ENCODE assay signal across 15 cellular contexts in genomic region chr17:2631211-2631610, GRCh38. TPM values are rescaled to one million over a fixed set of nuclear protein-coding genes. Genes with fewer than 3 reads are reported as not detected.
DNase-seq lines count a peak whose midpoint lies in the region; ATAC-seq and TF ChIP-seq lines count a peak whose summit lies in the region.
"Had no signal": no experiment of that assay in that cellular context is flagged by ENCODE, and none has a peak within 500 bp of the region (broad histone marks: within the 10 kb centered on the region; RNA-seq: fewer than 3 reads in every experiment).

No MANE protein-coding gene starts in this region.

- no peaks in the 10 kb centered on the region for H3K27me3 Mint-ChIP-seq in natural killer cell (ENCODE audit: low read depth in 2 of 2)
- H3K27me3 Mint-ChIP-seq in natural killer cell treated with Interleukin-12 subunit alpha and Interleukin-12 subunit beta and Interleukin-15 and Interleukin-18, amount 100 ng/mL, for 72 hours, result no peaks in the 10 kb centered on the region

- no peak overlapping the region for H3K4me2 ChIP-seq in mesendoderm (ENCODE audit: low read length)

- peak overlapping the region; percentile 26 for H3K56ac ChIP-seq in mesendoderm (ENCODE audit: low read length)

- ATAC-seq in natural killer cell (no peak), HG03097 (IDR thresholded peaks at IDR 0.05; ENCODE audit: low FRiP score, unreplicated experiment) (no peak), HG03457 (IDR thresholded peaks at IDR 0.05; ENCODE audit: unreplicated experiment) (no peak)
- ATAC-seq in natural killer cell treated with Interleukin-12 subunit alpha and Interleukin-12 subunit beta and Interleukin-15 and Interleukin-18, amount 100 ng/mL, for 72 hours, result no peak

- in situ Hi-C loops in astrocyte of the cerebellum (cut with HindIII; ENCODE audit: low sequenced_read_pairs), result no loop called here

- no peak overlapping the region for H2BK15ac ChIP-seq in mesendoderm (replicated peaks; ENCODE audit: low read depth)

- peak overlapping the region; percentile 19 for H3K9ac ChIP-seq in mesendoderm (ENCODE audit: low read length)

- H3K4me1 Mint-ChIP-seq in natural killer cell, result peaks cover 82 to 89% of the 10 kb centered on the region in 2 donors
- peaks cover 70 to 75% of the 10 kb centered on the region in 2 donors for H3K4me1 Mint-ChIP-seq in natural killer cell treated with Interleukin-12 subunit alpha and Interleukin-12 subunit beta and Interleukin-15 and Interleukin-18, amount 100 ng/mL, for 72 hours (ENCODE audit: low read depth in 2 of 2)

- H3K4me3 ChIP-seq in astrocyte of the cerebellum (ENCODE audit: low read depth, low read length) (no peak overlapping the region), mesendoderm (ENCODE audit: low read length) (no peak overlapping the region)

- H3K79me2 ChIP-seq in mesendoderm (ENCODE audit: control insufficient read depth, insufficient read depth, low read length), result peaks cover 78% of the 10 kb centered on the region

- H4K5ac ChIP-seq in mesendoderm (ENCODE audit: low read length), result no peak overlapping the region

- no peak overlapping the region for H3K23ac ChIP-seq in mesendoderm (ENCODE audit: low read length)

- intact Hi-C loops in natural killer cell (cut with micrococcal nuclease), result loop anchor here (2.0 kb wide), 1 partner anchor 14 kb away; no protein-coding TSS in a partner anchor

- no peak overlapping the region for H3K18ac ChIP-seq in mesendoderm (ENCODE audit: low read length)

- no peak for DNase-seq in natural killer cell
- DNase-seq in natural killer cell treated with Interleukin-12 subunit alpha and Interleukin-12 subunit beta and Interleukin-15 and Interleukin-18, amount 100 ng/mL, for 72 hours (ENCODE audit: low spot score), result no peak
- DNase-seq in astrocyte of the cerebellum (ENCODE audit: low read depth), result no peak
- DNase-seq in mesendoderm, result peak; percentile 56
- no peak for DNase-seq in NCI-H187 (lab: John Stamatoyannopoulos, UW)
- no peak for DNase-seq in NCI-H1105 (lab: John Stamatoyannopoulos, UW)
- DNase-seq: activated CD8-positive, alpha-beta memory T cell treated with anti-CD3 and anti-CD28 coated beads for 24 hours; activated effector memory CD4-positive, alpha-beta T cell treated with anti-CD3 and anti-CD28 coated beads, Interleukin-2, amount 50 U/mL, for 16 hours; dorsolateral prefrontal cortex; Kasumi-1; NCI-H2171 treated with DMSO at 0.1 percent for 48 hours; NCI-H774; SW 1271 had no signal

- H2BK120ac ChIP-seq in mesendoderm (ENCODE audit: low read depth, low read length), result no peak overlapping the region

- TF ChIP-seq CTCF in natural killer cell (IDR thresholded peaks at IDR 0.05) (no peak), astrocyte of the cerebellum (IDR thresholded peaks at IDR 0.05; ENCODE audit: low read depth, low read length, missing control alignments) (peak; percentile 13)

- H2AK5ac ChIP-seq in mesendoderm (ENCODE audit: low read length), result no peak overlapping the region

- peaks cover 3% of the 10 kb centered on the region for H3K4me1 ChIP-seq in mesendoderm (ENCODE audit: control insufficient read depth, low read depth, low read length)

- H2BK5ac ChIP-seq in mesendoderm (ENCODE audit: low read length), result no peak overlapping the region

- no peak overlapping the region for H4K8ac ChIP-seq in mesendoderm (ENCODE audit: low read depth, low read length)

- H3K36me3 Mint-ChIP-seq in natural killer cell, result no peaks in the 10 kb centered on the region
- no peaks in the 10 kb centered on the region for H3K36me3 Mint-ChIP-seq in natural killer cell treated with Interleukin-12 subunit alpha and Interleukin-12 subunit beta and Interleukin-15 and Interleukin-18, amount 100 ng/mL, for 72 hours

- peak overlapping the region; percentile 75 to 86 for H3K27ac Mint-ChIP-seq in natural killer cell
- peak overlapping the region in 1 of 2 donors; percentile 38 for H3K27ac Mint-ChIP-seq in natural killer cell treated with Interleukin-12 subunit alpha and Interleukin-12 subunit beta and Interleukin-15 and Interleukin-18, amount 100 ng/mL, for 72 hours

- H3K27me3 ChIP-seq in mesendoderm (ENCODE audit: insufficient read depth, low read length, poor library complexity), result no peaks in the 10 kb centered on the region
- H3K27me3 ChIP-seq: dorsolateral prefrontal cortex had no signal

- peak overlapping the region; percentile 51 for H3K4me3 Mint-ChIP-seq in natural killer cell
- H3K4me3 Mint-ChIP-seq in natural killer cell treated with Interleukin-12 subunit alpha and Interleukin-12 subunit beta and Interleukin-15 and Interleukin-18, amount 100 ng/mL, for 72 hours, result no peak overlapping the region

- no peaks in the 10 kb centered on the region for H3K9me3 Mint-ChIP-seq in natural killer cell
- H3K9me3 Mint-ChIP-seq in natural killer cell treated with Interleukin-12 subunit alpha and Interleukin-12 subunit beta and Interleukin-15 and Interleukin-18, amount 100 ng/mL, for 72 hours, result no peaks in the 10 kb centered on the region

- H3K36me3 ChIP-seq in mesendoderm (ENCODE audit: control insufficient read depth, insufficient read depth, low read length), result no peaks in the 10 kb centered on the region

- peak overlapping the region; percentile 16 for H3K27ac ChIP-seq in mesendoderm (ENCODE audit: low read depth, low read length)

- no CpG with 5 or more reads among the region's 9 CpGs for WGBS in mesendoderm (ENCODE audit: extremely low coverage, insufficient coverage, low lambda C conversion rate)

- peaks cover 4% of the 10 kb centered on the region for H3K79me1 ChIP-seq in mesendoderm (ENCODE audit: low read length)

- H3K4ac ChIP-seq in mesendoderm (ENCODE audit: low read depth, low read length), result no peak overlapping the region

RNA-seq across cellular contexts. Expression of gene PAFAH1B1, which starts 37.8 kb away (rescaled TPM):
- 100 to 1,000 TPM; 138 to 176 (median 165) TPM for total RNA-seq in natural killer cell
- total RNA-seq in natural killer cell treated with Interleukin-12 subunit alpha and Interleukin-12 subunit beta and Interleukin-15 and Interleukin-18, amount 100 ng/mL, for 72 hours, result 100 to 1,000 TPM; 192 to 217 TPM
- 66.9 TPM for polyA plus RNA-seq in mesendoderm (2013, experiment 1 of 2)
- polyA plus RNA-seq in mesendoderm (2013, experiment 2 of 2), result 65.3 TPM
